8 cellular contexts compared by ENCODE assay signal in genomic region chr18:44725300-44726096, GRCh38. TPM values are rescaled to one million over a fixed set of nuclear protein-coding genes. Genes with fewer than 3 reads are reported as not detected.
DNase-seq lines count a peak whose midpoint lies in the region; ATAC-seq and TF ChIP-seq lines count a peak whose summit lies in the region.

No MANE protein-coding gene starts in this region.

- H3K4me1 ChIP-seq in OCI-LY3 (ENCODE audit: low read length): peaks cover 79% of the 10 kb centered on the region
- peaks cover 0 to 57% (median 32%) of the 10 kb centered on the region in 9 donors for H3K4me1 ChIP-seq in heart right ventricle

- H3K9me3 ChIP-seq in OCI-LY3 (ENCODE audit: insufficient read depth, low read length) (no peaks in the 10 kb centered on the region), heart right ventricle (no peaks in the 10 kb centered on the region)

- H3K4me3 ChIP-seq in OCI-LY3 (ENCODE audit: low read length): peak overlapping the region; percentile 61
- no peak overlapping the region for H3K4me3 ChIP-seq in heart right ventricle

- peak overlapping the region; percentile 72 for H3K27ac ChIP-seq in OCI-LY3 (ENCODE audit: low read length)
- H3K27ac ChIP-seq in heart right ventricle: peak overlapping the region; percentile 32 to 82 (median 66)

- H3K36me3 ChIP-seq in OCI-LY3 (replicated peaks; ENCODE audit: low read depth, low read length) (peaks cover 7% of the 10 kb centered on the region), heart right ventricle (no peaks in the 10 kb centered on the region)

- H3K79me2 ChIP-seq in OCI-LY3 (ENCODE audit: low read length): peaks cover 26% of the 10 kb centered on the region

- TF ChIP-seq CTCF in OCI-LY3 (IDR thresholded peaks at IDR 0.05; ENCODE audit: low read depth, low read length) (no peak), heart right ventricle (IDR thresholded peaks at IDR 0.05) (no peak), GM13976 (IDR thresholded peaks at IDR 0.05; ENCODE audit: borderline replicate concordance, control extremely low read depth, extremely low read depth, insufficient read depth, missing control alignments) (no peak)

- H3K9ac ChIP-seq in OCI-LY3 (ENCODE audit: low read length): peak overlapping the region; percentile 52

- no peaks in the 10 kb centered on the region for H4K20me1 ChIP-seq in OCI-LY3 (ENCODE audit: insufficient read depth, low read length)

- intact Hi-C loops in heart right ventricle (cut with DNase I): loop anchor here in 1 of 10 donors (5.0 kb wide), 1 partner anchor 43 kb away; the partner anchor contains the start of gene SETBP1

- peak; percentile 45 for ATAC-seq in HG02623 (IDR thresholded peaks at IDR 0.05; ENCODE audit: unreplicated experiment)
- ATAC-seq in heart right ventricle: peak; percentile 76 to 94 (median 86)

- no peak overlapping the region for H2AFZ ChIP-seq in OCI-LY3 (ENCODE audit: low read depth, low read length)

- 47 to 53% methylated on average over 5 of the region's 5 CpGs for WGBS in heart right ventricle, 2 donors

- 0 out of 2 replicates have a peak, but pooled peaks cover 3% of the 10 kb centered on the region for H3K27me3 ChIP-seq in OCI-LY3 (ENCODE audit: low read depth, low read length)
- peaks cover 0 to 64% (median 0%) of the 10 kb centered on the region in 7 donors for H3K27me3 ChIP-seq in heart right ventricle

- in situ Hi-C loops in GM13976 (cut with MboI; ENCODE audit: low sequenced_read_pairs, unreplicated experiment): no loop called here

- peak overlapping the region; percentile 81 for H3K4me2 ChIP-seq in OCI-LY3 (ENCODE audit: low read length)

- DNase-seq in EL (peak; percentile 68), heart right ventricle (peak; percentile 33 to 64), GM13976 (ENCODE audit: low spot score) (no peak), NCI-H2196 treated with DMSO at 0.1 percent for 48 hours (lab: John Stamatoyannopoulos, UW; ENCODE audit: unreplicated experiment) (no peak)
- peak; percentile 59 for DNase-seq in activated effector memory CD4-positive, alpha-beta T cell treated with Interleukin-2 at 50 U/mL for 16 hours
- DNase-seq in stimulated activated CD4-positive, alpha-beta T cell treated with anti-CD3 and anti-CD28 coated beads, Interleukin-1b, Interleukin-23, amount 100 ng/mL, for 1 hour (ENCODE audit: low read depth in 2 of 2): peak; percentile 15 to 33

RNA-seq across cellular contexts. Expression of gene SETBP1, which starts 44.8 kb away (rescaled TPM):
- 10 to 100 TPM in 2 of 10 donors, 1 to 10 TPM in 8; 4.5 to 12.2 (median 6.3) TPM for total RNA-seq in heart right ventricle
- polyA plus RNA-seq in heart right ventricle: 1 to 10 TPM in 1 of 2 donors, under 1 TPM in 1; 0.71 to 1.6 TPM

Comparison
In these comparisons a context has a peak if more than half of its experiments do, and no peak if none do; other contexts are left out.
1. DNase-seq: peak in EL (single experiment), activated effector memory CD4-positive, alpha-beta T cell treated with Interleukin-2 at 50 U/mL for 16 hours (single experiment), heart right ventricle (2 of 2) and stimulated activated CD4-positive, alpha-beta T cell treated with anti-CD3 and anti-CD28 coated beads, Interleukin-1b, Interleukin-23, amount 100 ng/mL, for 1 hour (2 of 2); none in GM13976 (single experiment) and NCI-H2196 treated with DMSO at 0.1 percent for 48 hours (single experiment).